16 cellular contexts compared by ENCODE assay signal in the genomic region with DNA sequence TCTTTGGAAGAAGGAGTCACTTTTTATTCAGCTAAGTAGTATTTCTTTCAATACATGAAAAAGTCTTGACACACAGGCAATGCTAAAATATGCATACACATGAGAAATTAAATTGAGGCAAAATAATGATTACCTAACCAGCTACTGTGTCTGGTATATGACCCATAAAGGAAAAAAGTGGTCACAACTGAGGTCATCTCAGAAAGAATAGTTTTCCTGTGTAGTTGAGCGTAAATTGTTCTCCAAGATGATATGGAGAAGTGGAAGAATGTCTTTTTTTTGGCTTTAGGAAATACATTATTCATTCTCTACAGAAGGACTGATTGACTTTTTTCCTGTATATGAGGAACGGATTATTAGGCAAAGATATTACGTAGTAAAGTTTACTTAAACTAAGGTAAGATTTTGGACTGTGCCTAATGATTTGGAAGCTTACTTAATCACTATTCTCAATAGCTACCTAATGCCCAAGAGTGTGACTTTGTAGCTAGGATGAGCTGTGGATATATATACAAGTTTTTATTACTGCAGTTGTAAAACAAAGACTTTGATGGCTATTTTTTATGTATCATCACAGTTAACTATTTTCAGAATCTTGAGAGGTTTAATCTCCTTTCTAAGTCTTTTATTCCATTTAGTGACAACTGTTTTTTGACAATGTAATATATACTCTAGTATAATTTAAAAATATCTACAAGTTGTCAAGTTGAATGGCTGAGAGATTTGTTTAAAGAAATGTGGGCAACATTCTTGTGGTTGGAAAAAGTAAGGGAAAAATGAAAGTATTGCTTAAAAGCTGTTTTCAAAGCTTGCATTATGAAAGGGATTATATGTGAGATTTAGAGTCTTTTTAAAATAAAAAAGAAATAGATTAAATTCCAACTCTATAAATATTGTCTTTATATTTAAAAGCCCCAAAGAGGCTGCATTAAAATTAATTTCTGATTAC.
DNase-seq lines count a peak whose midpoint lies in the region; FAIRE-seq and TF ChIP-seq lines count a peak whose summit lies in the region.
"Had no signal": no experiment of that assay in that cellular context is flagged by ENCODE, and none has a peak within 500 bp of the region (broad histone marks: within the 10 kb centered on the region; RNA-seq: fewer than 3 reads in every experiment).

No MANE protein-coding gene starts in this region.

- H3K4me3 ChIP-seq in AG10803 (ENCODE audit: low read length) = no peak overlapping the region
- H3K4me3 ChIP-seq in foreskin fibroblast (ENCODE audit: low read depth in 1 of 2, low read length in 2 of 2) = no peak overlapping the region
- H3K4me3 ChIP-seq: adrenal gland, esophagus squamous epithelium, testis had no signal

- DNase-seq in AG10803 (ENCODE audit: low read depth) (peak; percentile 61), RCC 7860 (ENCODE audit: low spot score) (no peak), myocyte (ENCODE audit: low read depth) (peak; percentile 59), T-helper 9 cell (no peak), COLO668 (lab: John Stamatoyannopoulos, UW; ENCODE audit: unreplicated experiment) (no peak), foreskin fibroblast (no peak)
- DNase-seq in stimulated activated CD4-positive, alpha-beta T cell treated with anti-CD3 and anti-CD28 coated beads, Interleukin-4, amount 100 ng/mL, for 4 hours = no peak
- DNase-seq: activated CD4-positive, alpha-beta T cell treated with anti-CD3 and anti-CD28 coated beads, Interleukin-2, amount 50 U/mL, for 48 hours; adrenal gland; esophagus squamous epithelium; GF-D8; mesendoderm; NCI-H187; nucleus accumbens; testis had no signal

- no peak for TF ChIP-seq CTCF in AG10803 (conservative IDR thresholded peaks at IDR 0.05; ENCODE audit: low read length)
- no peak for TF ChIP-seq CTCF in foreskin fibroblast (IDR thresholded peaks at IDR 0.05; ENCODE audit: low read depth, low read length)

- FAIRE-seq in RCC 7860 (lab: Jason Lieb, UNC) (peak; percentile 74), endometrium (lab: Jason Lieb, UNC) (peak; percentile 4)

Comparison
In these comparisons a context has a peak if more than half of its experiments do, and no peak if none do; other contexts are left out.
1. DNase-seq: peak in AG10803 (single experiment) and myocyte (single experiment); none in RCC 7860 (single experiment), T-helper 9 cell (single experiment), COLO668 (single experiment), foreskin fibroblast (0 of 2) and stimulated activated CD4-positive, alpha-beta T cell treated with anti-CD3 and anti-CD28 coated beads, Interleukin-4, amount 100 ng/mL, for 4 hours (0 of 2).